Comparison of ENCODE assay signal across 8 cellular contexts in the genomic region with DNA sequence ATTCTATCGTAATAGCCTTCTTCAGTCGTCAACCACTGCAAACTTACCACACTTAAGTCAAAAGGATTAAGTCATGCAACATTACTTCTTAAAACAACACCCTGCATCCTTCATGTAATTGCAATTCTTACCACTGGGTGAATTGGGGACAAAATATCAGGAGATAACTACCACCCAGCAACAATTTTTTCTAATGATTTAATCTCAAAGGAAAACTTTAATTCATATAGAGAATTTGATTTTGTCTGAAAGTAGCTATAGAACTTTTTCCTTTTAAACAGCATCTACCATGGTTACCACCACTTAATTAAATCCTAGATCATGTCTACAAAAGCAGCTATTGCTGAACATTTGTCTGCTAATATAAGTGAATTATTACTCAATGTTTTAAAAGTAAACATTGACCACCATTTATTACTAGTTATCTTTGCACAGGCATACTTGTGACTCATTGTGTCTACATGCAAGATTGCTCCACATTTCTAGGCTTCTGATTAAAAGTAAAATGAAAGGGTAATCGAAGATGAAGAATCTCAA. TPM values are rescaled to one million over a fixed set of nuclear protein-coding genes. Genes with fewer than 3 reads are reported as not detected.
DNase-seq lines count a peak whose midpoint lies in the region; ATAC-seq and TF ChIP-seq lines count a peak whose summit lies in the region.

No MANE protein-coding gene starts in this region.

- CTCF ChIA-PET in CD8-positive, alpha-beta T cell (lab: Charles Lee), result interaction anchor here (1.2 kb wide), 1 partner anchor 11 kb away, joined by 3 read pairs; the partner anchor contains the start of gene MLLT3

- H3K36me3 Mint-ChIP-seq in CD8-positive, alpha-beta T cell, result peaks cover 5% of the 10 kb centered on the region
- H3K36me3 Mint-ChIP-seq in central memory CD8-positive, alpha-beta T cell (ENCODE audit: insufficient read depth), result no peaks in the 10 kb centered on the region

- POLR2A ChIA-PET in CD8-positive, alpha-beta T cell (lab: Charles Lee), result no interaction called here

- no peaks in the 10 kb centered on the region for H3K27me3 ChIP-seq in CD8-positive, alpha-beta T cell (ENCODE audit: insufficient read depth, low read length)

- peak; percentile 58 for TF ChIP-seq CTCF in CD8-positive, alpha-beta T cell (IDR thresholded peaks at IDR 0.05)

- no peaks in the 10 kb centered on the region for H3K9me3 ChIP-seq in CD8-positive, alpha-beta T cell (ENCODE audit: low read length)

- no peak overlapping the region for H3K27ac Mint-ChIP-seq in CD8-positive, alpha-beta T cell
- no peak overlapping the region for H3K27ac Mint-ChIP-seq in central memory CD8-positive, alpha-beta T cell (ENCODE audit: low read depth)

- ATAC-seq in CD8-positive, alpha-beta T cell, result peak; percentile 71
- peak; percentile 43 for ATAC-seq in central memory CD8-positive, alpha-beta T cell (replicated peaks; ENCODE audit: extremely low read depth, poor library complexity, severe bottlenecking)
- ATAC-seq in HG03139 (IDR thresholded peaks at IDR 0.05; ENCODE audit: unreplicated experiment), result no peak

- no peak for DNase-seq in CD8-positive, alpha-beta T cell
- DNase-seq in LHCN-M2 (ENCODE audit: low read depth) (peak; percentile 73), myocyte (ENCODE audit: low read depth) (peak; percentile 51), D341Med (ENCODE audit: low spot score) (no peak), SK-N-DZ (ENCODE audit: low spot score) (no peak), NCI-H1694 (lab: John Stamatoyannopoulos, UW) (no peak)
- DNase-seq in central memory CD8-positive, alpha-beta T cell (ENCODE audit: low spot score in 2 of 2), result no peak

- H3K27ac ChIP-seq in CD8-positive, alpha-beta T cell (ENCODE audit: low read depth, low read length), result no peak overlapping the region

- H3K4me3 Mint-ChIP-seq in CD8-positive, alpha-beta T cell, result no peak overlapping the region
- no peak overlapping the region for H3K4me3 Mint-ChIP-seq in central memory CD8-positive, alpha-beta T cell

- H3K36me3 ChIP-seq in CD8-positive, alpha-beta T cell (ENCODE audit: insufficient read depth, low read length), result no peaks in the 10 kb centered on the region

- intact Hi-C loops in CD8-positive, alpha-beta T cell (cut with DNase I, micrococcal nuclease), result loop anchor here in 1 of 2 experiments (2.0 kb wide), 1 partner anchor 19 kb away; no protein-coding TSS in a partner anchor

- no peaks in the 10 kb centered on the region for H3K27me3 Mint-ChIP-seq in CD8-positive, alpha-beta T cell (ENCODE audit: low read depth)
- H3K27me3 Mint-ChIP-seq in central memory CD8-positive, alpha-beta T cell, result no peaks in the 10 kb centered on the region

- peaks cover 33% of the 10 kb centered on the region for H3K4me1 ChIP-seq in CD8-positive, alpha-beta T cell (ENCODE audit: insufficient read depth, low read length)

- peaks cover 72% of the 10 kb centered on the region for H3K4me1 Mint-ChIP-seq in CD8-positive, alpha-beta T cell (ENCODE audit: low read depth)
- peaks cover 43% of the 10 kb centered on the region for H3K4me1 Mint-ChIP-seq in central memory CD8-positive, alpha-beta T cell

- no peak overlapping the region for H3K4me3 ChIP-seq in CD8-positive, alpha-beta T cell (ENCODE audit: low read depth, low read length)

- no peaks in the 10 kb centered on the region for H3K9me3 Mint-ChIP-seq in CD8-positive, alpha-beta T cell
- no peaks in the 10 kb centered on the region for H3K9me3 Mint-ChIP-seq in central memory CD8-positive, alpha-beta T cell

RNA-seq across cellular contexts. Expression of gene MLLT3, which starts 10.5 kb away (rescaled TPM):
- total RNA-seq in CD8-positive, alpha-beta T cell, result 10 to 100 TPM; 40.3 to 44.5 TPM
- 31.3 and 34.0 TPM in 2 replicates for total RNA-seq in LHCN-M2 (2014; rRNA removed)
- polyA plus RNA-seq in LHCN-M2 (2012), result 7.9 TPM
- 32.5 and 79.1 TPM in 2 replicates for total RNA-seq in myocyte
- polyA plus RNA-seq in myocyte (2012), result 17.9 TPM
- 5.4 and 5.5 TPM in 2 replicates for polyA plus RNA-seq in SK-N-DZ (2014; cell fraction: cytosol; rRNA removed)
- polyA plus RNA-seq in SK-N-DZ (2014; cell fraction: nucleus; rRNA removed), result 2.9 and 6.3 TPM in 2 replicates

Comparison
In these comparisons a context has a peak if more than half of its experiments do, and no peak if none do; other contexts are left out.
1. DNase-seq: peak in LHCN-M2 (single experiment) and myocyte (single experiment); none in CD8-positive, alpha-beta T cell (0 of 7), central memory CD8-positive, alpha-beta T cell (0 of 2), D341Med (single experiment), SK-N-DZ (single experiment) and NCI-H1694 (single experiment).